ENCODE assay signal across 14 cellular contexts in genomic region chr4:168621806-168622589, GRCh38.
DNase-seq lines count a peak whose midpoint lies in the region; ATAC-seq and TF ChIP-seq lines count a peak whose summit lies in the region.
"Had no signal": no experiment of that assay in that cellular context is flagged by ENCODE, and none has a peak within 500 bp of the region (broad histone marks: within the 10 kb centered on the region; RNA-seq: fewer than 3 reads in every experiment).

No MANE protein-coding gene starts in this region.

- H3K4me3 ChIP-seq in adipocyte (ENCODE audit: low read length): no peak overlapping the region

- H3K36me3 ChIP-seq in adipocyte (ENCODE audit: control insufficient read depth, insufficient read depth, low read length, severe bottlenecking): no peaks in the 10 kb centered on the region

- no peak overlapping the region for H3K4me3 Mint-ChIP-seq in activated naive CD4-positive, alpha-beta T cell treated with anti-CD3 and anti-CD28 coated beads, Interleukin-2, amount 10 ng/mL, durations not matched to agents 7 days and 5 days
- H3K4me3 Mint-ChIP-seq: endodermal cell, naive B cell had no signal

- H3K27me3 Mint-ChIP-seq in activated naive CD4-positive, alpha-beta T cell treated with anti-CD3 and anti-CD28 coated beads, Interleukin-2, amount 10 ng/mL, durations not matched to agents 7 days and 5 days: peaks cover 10% of the 10 kb centered on the region

- no peak for TF ChIP-seq CTCF in GM20000 (IDR thresholded peaks at IDR 0.05; ENCODE audit: extremely low read depth, missing control alignments)

- no peak overlapping the region for H3K27ac Mint-ChIP-seq in activated naive CD4-positive, alpha-beta T cell treated with anti-CD3 and anti-CD28 coated beads, Interleukin-2, amount 10 ng/mL, durations not matched to agents 7 days and 5 days
- H3K27ac Mint-ChIP-seq: activated T-helper 2 cell treated with anti-CD3 and anti-CD28 coated beads, Interferon-gamma antibody, Interleukin-2, Interleukin-4, amounts not matched to agents 10 μg/mL and 5 μg/mL and 100 μg/mL, durations not matched to agents 14 hours and 24 hours and 36 hours; endodermal cell had no signal

- ATAC-seq in GM18907 (IDR thresholded peaks at IDR 0.05; ENCODE audit: unreplicated experiment): no peak
- ATAC-seq: left colon had no signal

- H3K27me3 ChIP-seq in adipocyte (replicated peaks; ENCODE audit: control insufficient read depth, insufficient read depth, low read length): no peaks in the 10 kb centered on the region

- peak overlapping the region; percentile 42 for H3K9ac ChIP-seq in adipocyte (ENCODE audit: low read length)

- H3K4me1 Mint-ChIP-seq in activated naive CD4-positive, alpha-beta T cell treated with anti-CD3 and anti-CD28 coated beads, Interleukin-2, amount 10 ng/mL, durations not matched to agents 7 days and 5 days: no peaks in the 10 kb centered on the region
- H3K4me1 Mint-ChIP-seq: naive B cell had no signal

- H3K4me1 ChIP-seq in adipocyte (ENCODE audit: control insufficient read depth, insufficient read depth, low read length): peaks cover 19% of the 10 kb centered on the region

- H3K36me3 Mint-ChIP-seq in activated naive CD4-positive, alpha-beta T cell treated with anti-CD3 and anti-CD28 coated beads, Interleukin-2, amount 10 ng/mL, durations not matched to agents 7 days and 5 days: no peaks in the 10 kb centered on the region
- H3K36me3 Mint-ChIP-seq: naive B cell had no signal

- H3K9me3 ChIP-seq in adipocyte (ENCODE audit: control insufficient read depth, low read length): no peaks in the 10 kb centered on the region

- peak; percentile 59 for DNase-seq in GM03348 (ENCODE audit: low spot score)
- peak; percentile 91 for DNase-seq in adipocyte (ENCODE audit: low read depth)
- DNase-seq in fibroblast of peridontal ligament (ENCODE audit: extremely low read depth): peak; percentile 96
- DNase-seq in renal cortical epithelial cell (ENCODE audit: low read depth): peak; percentile 70
- no peak for DNase-seq in GM20000 (ENCODE audit: low spot score)
- DNase-seq in activated naive CD4-positive, alpha-beta T cell treated with anti-CD3 and anti-CD28 coated beads, Interleukin-2, amount 10 ng/mL, durations not matched to agents 7 days and 5 days: no peak
- no peak for DNase-seq in activated effector memory CD4-positive, alpha-beta T cell treated with anti-CD3 and anti-CD28 coated beads, Interleukin-2, amount 50 U/mL, for 16 hours
- DNase-seq: COR-L47; endodermal cell; left colon; naive B cell; stimulated activated CD4-positive, alpha-beta T cell treated with anti-CD3 and anti-CD28 coated beads, Interleukin-4, amount 100 ng/mL, for 24 hours had no signal

- CTCF ChIA-PET in activated naive CD4-positive, alpha-beta T cell treated with anti-CD3 and anti-CD28 coated beads, Interleukin-2, amount 10 ng/mL, durations not matched to agents 7 days and 5 days (lab: Charles Lee): no interaction called here

- no peaks in the 10 kb centered on the region for H3K9me3 Mint-ChIP-seq in activated naive CD4-positive, alpha-beta T cell treated with anti-CD3 and anti-CD28 coated beads, Interleukin-2, amount 10 ng/mL, durations not matched to agents 7 days and 5 days
- H3K9me3 Mint-ChIP-seq: activated T-helper 2 cell treated with anti-CD3 and anti-CD28 coated beads, Interferon-gamma antibody, Interleukin-2, Interleukin-4, amounts not matched to agents 10 μg/mL and 5 μg/mL and 100 μg/mL, durations not matched to agents 14 hours and 24 hours and 36 hours; endodermal cell; naive B cell had no signal

Comparison
In these comparisons a context has a peak if more than half of its experiments do, and no peak if none do; other contexts are left out.
1. DNase-seq: peak in GM03348 (single experiment), adipocyte (single experiment), fibroblast of peridontal ligament (single experiment) and renal cortical epithelial cell (single experiment); none in GM20000 (single experiment), activated naive CD4-positive, alpha-beta T cell treated with anti-CD3 and anti-CD28 coated beads, Interleukin-2, amount 10 ng/mL, durations not matched to agents 7 days and 5 days (single experiment) and activated effector memory CD4-positive, alpha-beta T cell treated with anti-CD3 and anti-CD28 coated beads, Interleukin-2, amount 50 U/mL, for 16 hours (single experiment).